In genomic region chr17:75680431-75680830, GRCh38 we compare ENCODE assay signal across 17 cellular contexts. TPM values are rescaled to one million over a fixed set of nuclear protein-coding genes. Genes with fewer than 3 reads are reported as not detected.
DNase-seq lines count a peak whose midpoint lies in the region; TF ChIP-seq lines count a peak whose summit lies in the region.
"Had no signal": no experiment of that assay in that cellular context is flagged by ENCODE, and none has a peak within 500 bp of the region (broad histone marks: within the 10 kb centered on the region; RNA-seq: fewer than 3 reads in every experiment).

No MANE protein-coding gene starts in this region.

- peaks cover 69% of the 10 kb centered on the region for H3K79me2 ChIP-seq in mammary epithelial cell (ENCODE audit: insufficient read depth, low read length)

- BruUV-seq in mammary epithelial cell (replicated peaks; lab: Mats Ljungman, UMichigan), result no TSS peak

- H4K20me1 ChIP-seq in mammary epithelial cell (ENCODE audit: insufficient read depth, low read length), result no peaks in the 10 kb centered on the region

- H3K36me3 Mint-ChIP-seq in activated T-cell treated with anti-CD3 and anti-CD28 coated beads, Interleukin-2, amount 50 U/mL, for 24 hours (ENCODE audit: low read depth), result peaks cover 74% of the 10 kb centered on the region
- H3K36me3 Mint-ChIP-seq: naive B cell had no signal

- H3K9me3 ChIP-seq in mammary epithelial cell (replicated peaks; ENCODE audit: insufficient read depth, low read length) (no peaks in the 10 kb centered on the region), mesodermal cell (ENCODE audit: control insufficient read depth, low read length) (no peaks in the 10 kb centered on the region)

- H3K4me3 Mint-ChIP-seq in activated T-cell treated with anti-CD3 and anti-CD28 coated beads, Interleukin-2, amount 50 U/mL, for 24 hours, result no peak overlapping the region
- H3K4me3 Mint-ChIP-seq: activated T-helper 1 cell treated with anti-CD3 and anti-CD28 coated beads, Interleukin-12 subunit alpha, Interleukin-12 subunit beta, Interleukin-2, Interleukin-4 antibody, amounts not matched to agents 30 ng/mL and 10 ng/mL and 1 ng/mL, durations not matched to agents 14 hours and 24 hours and 36 hours; CD4-positive, CD25-positive, alpha-beta regulatory T cell; naive B cell had no signal

- no peak overlapping the region for H2AFZ ChIP-seq in mammary epithelial cell (ENCODE audit: low read depth, low read length)

- H3K27ac ChIP-seq in mammary epithelial cell (ENCODE audit: insufficient read depth, low read depth, low read length), result peak overlapping the region; percentile 77
- H3K27ac ChIP-seq in mesodermal cell (ENCODE audit: low read depth, low read length, severe bottlenecking), result peak overlapping the region; percentile 41
- peak overlapping the region; percentile 63 for H3K27ac ChIP-seq in temporal lobe (ENCODE audit: low read depth, low read length)

- peaks cover 39% of the 10 kb centered on the region for H3K4me1 Mint-ChIP-seq in activated T-cell treated with anti-CD3 and anti-CD28 coated beads, Interleukin-2, amount 50 U/mL, for 24 hours (ENCODE audit: low read depth)

- in situ Hi-C loops in mammary epithelial cell (cut with MboI; ENCODE audit: low sequenced_read_pairs in 2 of 2), result no loop called here

- H3K36me3 ChIP-seq in mammary epithelial cell (ENCODE audit: insufficient read depth, low read length) (peaks cover 9% of the 10 kb centered on the region), mesodermal cell (ENCODE audit: control insufficient read depth, insufficient read depth, low read length) (peaks cover 88% of the 10 kb centered on the region)

- H3K27me3 Mint-ChIP-seq in activated T-cell treated with anti-CD3 and anti-CD28 coated beads, Interleukin-2, amount 50 U/mL, for 24 hours, result no peaks in the 10 kb centered on the region
- H3K27me3 Mint-ChIP-seq: CD4-positive, CD25-positive, alpha-beta regulatory T cell; naive B cell had no signal

- H3K27me3 ChIP-seq in mammary epithelial cell (ENCODE audit: insufficient read depth, low read length), result no peaks in the 10 kb centered on the region

- CTCF ChIA-PET in mammary epithelial cell (lab: Charles Lee; ENCODE audit: low non-redundant PET), result interaction anchor here (1.0 kb wide), 1 partner anchor 67 kb away, joined by 3 read pairs; no protein-coding TSS in a partner anchor

- no peaks in the 10 kb centered on the region for H3K9me3 Mint-ChIP-seq in activated T-cell treated with anti-CD3 and anti-CD28 coated beads, Interleukin-2, amount 50 U/mL, for 24 hours
- H3K9me3 Mint-ChIP-seq: activated T-helper 1 cell treated with anti-CD3 and anti-CD28 coated beads, Interleukin-12 subunit alpha, Interleukin-12 subunit beta, Interleukin-2, Interleukin-4 antibody, amounts not matched to agents 30 ng/mL and 10 ng/mL and 1 ng/mL, durations not matched to agents 14 hours and 24 hours and 36 hours; naive B cell had no signal

- no peak overlapping the region for H3K4me2 ChIP-seq in mammary epithelial cell (ENCODE audit: insufficient read depth, low read depth, low read length)

- dilution Hi-C loops in mammary epithelial cell (cut with HindIII; ENCODE audit: low sequenced_read_pairs), result loop anchor here (5.0 kb wide), 2 partner anchors 43 to 47 kb away; no protein-coding TSS in a partner anchor

- no peak for TF ChIP-seq CTCF in mammary epithelial cell (conservative IDR thresholded peaks at IDR 0.05 in 1 of 2, IDR thresholded peaks at IDR 0.05 in 1 of 2; ENCODE audit: extremely low read depth in 1 of 2, insufficient read depth in 1 of 2, low read depth in 1 of 2, low read length in 2 of 2)

- H3K9ac ChIP-seq in mammary epithelial cell (ENCODE audit: insufficient read depth, low read length), result peak overlapping the region; percentile 57

- 80% methylated on average over 10 of the region's 10 CpGs for WGBS in mammary epithelial cell (ENCODE audit: low coverage, missing lambda C conversion rate)
- 97 to 100% methylated on average over 10 of the region's 10 CpGs for WGBS in mesodermal cell (ENCODE audit: insufficient coverage in 2 of 2), 2 experiments

- peak overlapping the region; percentile 47 for H3K27ac Mint-ChIP-seq in activated T-cell treated with anti-CD3 and anti-CD28 coated beads, Interleukin-2, amount 50 U/mL, for 24 hours
- H3K27ac Mint-ChIP-seq: activated T-helper 1 cell treated with anti-CD3 and anti-CD28 coated beads, Interleukin-12 subunit alpha, Interleukin-12 subunit beta, Interleukin-2, Interleukin-4 antibody, amounts not matched to agents 30 ng/mL and 10 ng/mL and 1 ng/mL, durations not matched to agents 14 hours and 24 hours and 36 hours had no signal

- H3K4me3 ChIP-seq in mammary epithelial cell (replicated peaks in 1 of 3; ENCODE audit: insufficient read depth in 1 of 3, low read depth in 2 of 3, low read length in 3 of 3) (no peak overlapping the region), mesodermal cell (ENCODE audit: extremely low read depth, insufficient read depth, low read length, poor library complexity, severe bottlenecking) (no peak overlapping the region)

- intact Hi-C loops in mammary epithelial cell (cut with micrococcal nuclease), result loop anchor here (10.0 kb wide), 1 partner anchor 194 kb away; the partner anchor contains the start of gene TRIM47

- H3K4me1 ChIP-seq in mammary epithelial cell (ENCODE audit: insufficient read depth, low read length) (peaks cover 56% of the 10 kb centered on the region), mesodermal cell (ENCODE audit: control insufficient read depth, insufficient read depth, low read length, poor library complexity, severe bottlenecking) (peaks cover 36% of the 10 kb centered on the region)

- DNase-seq in activated T-cell treated with anti-CD3 and anti-CD28 coated beads, Interleukin-2, amount 50 U/mL, for 24 hours, result no peak
- DNase-seq in activated T-cell treated with anti-CD3 and anti-CD28 coated beads for 4 hours (no peak), mammary epithelial cell (no peak), NCI-H446 treated with DMSO at 0.1 percent for 48 hours (lab: John Stamatoyannopoulos, UW) (no peak), putamen (ENCODE audit: low spot score) (no peak)
- DNase-seq in activated CD4-positive, CD25-positive, alpha-beta regulatory T cell (lab: John Stamatoyannopoulos, UW), result no peak
- DNase-seq: activated CD4-positive, alpha-beta T cell treated with anti-CD3 and anti-CD28 coated beads, Interleukin-2, amount 50 U/mL, for 4 hours; CD4-positive, CD25-positive, alpha-beta regulatory T cell; naive B cell; NCI-H1694; NCI-H345; posterior cingulate gyrus had no signal

RNA-seq across cellular contexts. Expression of gene SAP30BP, which starts 13.3 kb away (rescaled TPM):
- total RNA-seq in mammary epithelial cell (100 to 1,000 TPM in 1 of 2 donors, 10 to 100 TPM in 1; 49.0 to 105 TPM), temporal lobe (36.1 TPM)
- polyA plus RNA-seq in mammary epithelial cell, result 85.8 TPM
- polyA minus RNA-seq in mammary epithelial cell, result 78.9 TPM
- polyA plus RNA-seq in mesodermal cell (2013, experiment 1 of 2), result 95.8 TPM
- polyA plus RNA-seq in mesodermal cell (2013, experiment 2 of 2), result 91.9 TPM

RNA-seq across cellular contexts. Expression of gene RECQL5, which starts 13.5 kb away (rescaled TPM):
- total RNA-seq in mammary epithelial cell (10 to 100 TPM; 25.3 to 34.8 TPM), temporal lobe (6.6 TPM)
- polyA plus RNA-seq in mammary epithelial cell, result 14.5 TPM
- 27.2 TPM for polyA minus RNA-seq in mammary epithelial cell
- polyA plus RNA-seq in mesodermal cell (2013, experiment 1 of 2), result 31.4 TPM
- 27.7 TPM for polyA plus RNA-seq in mesodermal cell (2013, experiment 2 of 2)

RNA-seq across cellular contexts. Expression of gene ITGB4, which starts 40.8 kb away (rescaled TPM):
- total RNA-seq in mammary epithelial cell (1,000 to 10,000 TPM; 2,525 to 2,618 TPM), temporal lobe (3.7 TPM)
- 1,059 TPM for polyA plus RNA-seq in mammary epithelial cell
- 2,510 TPM for polyA minus RNA-seq in mammary epithelial cell
- 1.8 TPM for polyA plus RNA-seq in mesodermal cell (2013, experiment 1 of 2)
- polyA plus RNA-seq in mesodermal cell (2013, experiment 2 of 2), result 1.4 TPM
- total RNA-seq: CD4-positive, CD25-positive, alpha-beta regulatory T cell had no signal

RNA-seq across cellular contexts. Expression of gene SMIM5, which starts 47.2 kb away (rescaled TPM):
- total RNA-seq in mammary epithelial cell (not detected), temporal lobe (0.49 TPM)
- polyA plus RNA-seq in mammary epithelial cell, result 0.03 TPM
- polyA minus RNA-seq in mammary epithelial cell, result not detected
- not detected for polyA plus RNA-seq in mesodermal cell (2013, experiment 1 of 2)
- not detected for polyA plus RNA-seq in mesodermal cell (2013, experiment 2 of 2)
- total RNA-seq: activated T-helper 1 cell treated with anti-CD3 and anti-CD28 coated beads, Interleukin-12 subunit alpha, Interleukin-12 subunit beta, Interleukin-2, Interleukin-4 antibody, amounts not matched to agents 30 ng/mL and 10 ng/mL and 1 ng/mL, durations not matched to agents 14 hours and 24 hours and 36 hours; H1; M059J had no signal
- polyA plus RNA-seq: H1 had no signal

Comparison
In these comparisons a context has a peak if more than half of its experiments do, and no peak if none do; other contexts are left out.
1. RNA of gene ITGB4, which starts 40.8 kb away (total RNA-seq): 2,525 to 2,618 TPM in mammary epithelial cell; 3.7 TPM in temporal lobe (single experiment); every median in the first group is over 100 times any median in the second.
2. Peak in every context shown above with its lines, with median percentiles within 50 percentile points of each other: H3K27ac ChIP-seq.